19 cellular contexts compared by ENCODE assay signal in the genomic region with DNA sequence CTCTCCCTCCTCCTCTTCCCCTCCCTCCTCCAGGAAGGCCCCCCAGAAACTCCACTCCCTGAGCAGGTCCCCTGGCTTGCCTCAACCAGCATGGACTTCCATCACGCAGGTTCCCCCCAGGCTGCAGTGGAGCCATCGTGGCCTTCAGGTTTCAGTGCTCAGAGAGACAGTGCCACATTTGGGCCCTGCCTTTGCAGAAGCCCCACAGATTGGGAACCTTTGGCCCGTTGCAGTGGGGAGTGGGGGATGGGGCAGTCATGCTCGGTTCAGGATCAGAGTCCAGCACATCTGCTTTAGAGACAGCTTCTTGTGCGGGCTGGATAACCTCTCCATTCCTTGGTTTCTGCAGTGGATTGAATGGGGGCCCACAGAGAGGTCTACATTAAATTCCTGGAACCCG.
"Had no signal": no experiment of that assay in that cellular context is flagged by ENCODE, and none has a peak within 500 bp of the region (broad histone marks: within the 10 kb centered on the region; RNA-seq: fewer than 3 reads in every experiment).

No MANE protein-coding gene starts in this region.

- H3K9me3 ChIP-seq: colonic mucosa, left ventricle myocardium inferior had no signal

- ATAC-seq: foreskin keratinocyte; left cardiac atrium; naive thymus-derived CD4-positive, alpha-beta T cell; stimulated activated effector memory CD8-positive, alpha-beta T cell treated with anti-CD3 and anti-CD28 coated beads, Interleukin-12 subunit alpha, Interleukin-12 subunit beta, amount 100 ng/mL, for 72 hours; stimulated activated naive CD8-positive, alpha-beta T cell treated with anti-CD3 and anti-CD28 coated beads, Interleukin-15, Interleukin-2, amounts not matched to agents 100 U/mL and 50 U/mL, for 24 hours had no signal

- H3K4me1 ChIP-seq: colonic mucosa, foreskin keratinocyte, left ventricle myocardium inferior, tibial nerve had no signal

- H3K4me3 ChIP-seq: colonic mucosa, left ventricle myocardium inferior, tibial nerve had no signal

- DNase-seq: cerebellar nuclear complex; colonic mucosa; dermis blood vessel endothelial cell; erythroblast; foreskin keratinocyte; immature natural killer cell; left cardiac atrium; left ventricle myocardium inferior; mesendoderm; naive thymus-derived CD4-positive, alpha-beta T cell; nephron progenitor cell; small intestine; stimulated activated CD4-positive, alpha-beta T cell treated with anti-CD3 and anti-CD28 coated beads, Interleukin-4, amount 100 ng/mL, for 1 hour; stimulated activated CD8-positive, alpha-beta memory T cell treated with anti-CD3 and anti-CD28 coated beads, Interleukin-4, amount 100 ng/mL, for 48 hours; stimulated activated naive CD8-positive, alpha-beta T cell treated with anti-CD3 and anti-CD28 coated beads, Interleukin-15, Interleukin-2, amounts not matched to agents 100 U/mL and 50 U/mL, for 24 hours had no signal

- FAIRE-seq: endothelial cell of umbilical vein, keratinocyte, small intestine had no signal

- H3K36me3 ChIP-seq: colonic mucosa, left ventricle myocardium inferior had no signal

- H3K27ac ChIP-seq: colonic mucosa, foreskin keratinocyte, left ventricle myocardium inferior, tibial nerve had no signal

- H3K27me3 ChIP-seq: colonic mucosa, foreskin keratinocyte, tibial nerve had no signal
